15 cellular contexts compared by ENCODE assay signal in the genomic region with DNA sequence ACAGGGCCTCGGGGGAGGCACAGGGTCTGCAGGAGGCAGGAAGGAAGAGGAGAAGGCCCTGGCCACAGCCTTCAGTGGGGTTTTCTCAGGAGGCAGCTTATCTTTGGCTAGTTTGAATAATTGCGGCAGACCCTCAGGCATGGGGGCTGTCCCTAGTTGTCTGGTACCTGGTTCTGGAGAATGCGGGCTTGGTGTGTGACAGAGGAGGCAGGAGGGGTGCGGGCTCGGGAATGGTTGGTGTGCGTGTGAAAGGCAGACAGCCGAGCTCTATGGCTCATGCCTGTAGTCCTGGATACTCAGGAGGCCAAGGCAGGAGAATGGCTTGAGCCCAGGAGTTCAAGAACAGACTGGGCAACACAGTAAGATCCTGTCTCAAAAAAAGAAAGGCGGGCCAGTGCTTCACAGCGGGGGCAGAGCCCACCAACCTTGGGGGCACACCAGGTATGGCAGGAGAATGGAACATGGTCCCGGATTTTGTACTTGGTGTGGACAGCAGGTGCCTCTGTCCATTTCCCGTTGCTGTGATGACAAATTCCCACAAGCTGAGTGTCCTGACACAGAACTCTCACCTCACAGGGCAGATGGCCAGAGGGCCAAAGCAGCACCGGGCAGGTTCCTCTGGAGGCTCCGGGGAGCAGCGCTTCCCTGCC.
A peak's percentile ranks its signal among the peaks of the same experiment; 100 is the strongest.
DNase-seq lines count a peak whose midpoint lies in the region; ATAC-seq and TF ChIP-seq lines count a peak whose summit lies in the region.
"Had no signal": no experiment of that assay in that cellular context is flagged by ENCODE, and none has a peak within 500 bp of the region (broad histone marks: within the 10 kb centered on the region; RNA-seq: fewer than 3 reads in every experiment).

No MANE protein-coding gene starts in this region.

- H3F3A ChIP-seq in neural progenitor cell (ENCODE audit: low read depth): no peaks in the 10 kb centered on the region

- no peak overlapping the region for H3K4me2 ChIP-seq in neural progenitor cell

- no peak for ATAC-seq in HG02798 (IDR thresholded peaks at IDR 0.05; ENCODE audit: poor library complexity, unreplicated experiment)
- ATAC-seq: GM12878 had no signal

- no peaks in the 10 kb centered on the region for H3K27me3 ChIP-seq in neural progenitor cell

- no peak overlapping the region for H3K4me3 ChIP-seq in neural progenitor cell
- H3K4me3 ChIP-seq: GM12878 had no signal

- H3K36me3 Mint-ChIP-seq in chondrocyte (ENCODE audit: low read depth) (no peaks in the 10 kb centered on the region), neural progenitor cell (no peaks in the 10 kb centered on the region)
- H3K36me3 Mint-ChIP-seq: CD4-positive, CD25-positive, alpha-beta regulatory T cell had no signal

- peak; percentile 37 for DNase-seq in activated effector memory CD4-positive, alpha-beta T cell treated with anti-CD3 and anti-CD28 coated beads, Interleukin-2, amount 50 U/mL, for 16 hours
- no peak for DNase-seq in activated effector memory CD4-positive, alpha-beta T cell treated with Interleukin-2 at 50 U/mL for 16 hours
- peak; percentile 52 for DNase-seq in chondrocyte (ENCODE audit: low spot score)
- DNase-seq in neural progenitor cell (ENCODE audit: low spot score): no peak
- DNase-seq in NCI-H1092 treated with DMSO at 0.1 percent for 48 hours (lab: John Stamatoyannopoulos, UW): no peak
- DNase-seq in NCI-H1417 treated with DMSO at 0.1 percent for 48 hours (lab: John Stamatoyannopoulos, UW): no peak
- DNase-seq in caudate nucleus (lab: John Stamatoyannopoulos, UW): no peak
- DNase-seq: CD4-positive, CD25-positive, alpha-beta regulatory T cell; GOT3; HCEC 1CT; HFFc6 had no signal

- H3K4me3 Mint-ChIP-seq in chondrocyte (ENCODE audit: unreplicated experiment) (no peak overlapping the region), neural progenitor cell (peak overlapping the region; percentile 52)
- H3K4me3 Mint-ChIP-seq: CD4-positive, CD25-positive, alpha-beta regulatory T cell; HFFc6 had no signal

- peaks cover 31% of the 10 kb centered on the region for H3K9me3 Mint-ChIP-seq in chondrocyte (ENCODE audit: low read depth)
- H3K9me3 Mint-ChIP-seq in neural progenitor cell: peaks cover 32% of the 10 kb centered on the region

- no peak overlapping the region for H2AFZ ChIP-seq in neural progenitor cell (replicated peaks)

- H3K4me1 Mint-ChIP-seq in chondrocyte (ENCODE audit: low read depth) (no peaks in the 10 kb centered on the region), neural progenitor cell (no peaks in the 10 kb centered on the region)
- H3K4me1 Mint-ChIP-seq: CD4-positive, CD25-positive, alpha-beta regulatory T cell had no signal

- no peaks in the 10 kb centered on the region for H3K9me3 ChIP-seq in neural progenitor cell (ENCODE audit: low read depth)

- H3K27ac ChIP-seq in neural progenitor cell (no peak overlapping the region), caudate nucleus (ENCODE audit: low read depth, low read length) (no peak overlapping the region)
- H3K27ac ChIP-seq: 22Rv1, HL-60 had no signal

- H3K9ac ChIP-seq in neural progenitor cell: no peak overlapping the region

- no peaks in the 10 kb centered on the region for H3K27me3 Mint-ChIP-seq in chondrocyte (ENCODE audit: low read depth)
- peaks cover 13% of the 10 kb centered on the region for H3K27me3 Mint-ChIP-seq in neural progenitor cell (ENCODE audit: insufficient read depth, low read depth)

- no peaks in the 10 kb centered on the region for H4K20me1 ChIP-seq in neural progenitor cell (ENCODE audit: low read depth)

- H3K79me2 ChIP-seq in neural progenitor cell (ENCODE audit: low read depth): no peaks in the 10 kb centered on the region

- H3K4me1 ChIP-seq in neural progenitor cell: no peaks in the 10 kb centered on the region

- TF ChIP-seq CTCF in chondrocyte (IDR thresholded peaks at IDR 0.05) (no peak), neural progenitor cell (IDR thresholded peaks at IDR 0.05) (no peak)

- H3K27ac Mint-ChIP-seq in chondrocyte (ENCODE audit: unreplicated experiment): no peak overlapping the region
- no peak overlapping the region for H3K27ac Mint-ChIP-seq in neural progenitor cell
- H3K27ac Mint-ChIP-seq: CD4-positive, CD25-positive, alpha-beta regulatory T cell; HFFc6 had no signal

- no peaks in the 10 kb centered on the region for H3K36me3 ChIP-seq in neural progenitor cell

Comparison
In these comparisons a context has a peak if more than half of its experiments do, and no peak if none do; other contexts are left out.
1. DNase-seq: peak in activated effector memory CD4-positive, alpha-beta T cell treated with anti-CD3 and anti-CD28 coated beads, Interleukin-2, amount 50 U/mL, for 16 hours (single experiment) and chondrocyte (single experiment); none in activated effector memory CD4-positive, alpha-beta T cell treated with Interleukin-2 at 50 U/mL for 16 hours (single experiment), neural progenitor cell (single experiment), NCI-H1092 treated with DMSO at 0.1 percent for 48 hours (single experiment), NCI-H1417 treated with DMSO at 0.1 percent for 48 hours (single experiment) and caudate nucleus (0 of 61).